Comparison of ENCODE assay signal across 1 cellular context in the genomic region with DNA sequence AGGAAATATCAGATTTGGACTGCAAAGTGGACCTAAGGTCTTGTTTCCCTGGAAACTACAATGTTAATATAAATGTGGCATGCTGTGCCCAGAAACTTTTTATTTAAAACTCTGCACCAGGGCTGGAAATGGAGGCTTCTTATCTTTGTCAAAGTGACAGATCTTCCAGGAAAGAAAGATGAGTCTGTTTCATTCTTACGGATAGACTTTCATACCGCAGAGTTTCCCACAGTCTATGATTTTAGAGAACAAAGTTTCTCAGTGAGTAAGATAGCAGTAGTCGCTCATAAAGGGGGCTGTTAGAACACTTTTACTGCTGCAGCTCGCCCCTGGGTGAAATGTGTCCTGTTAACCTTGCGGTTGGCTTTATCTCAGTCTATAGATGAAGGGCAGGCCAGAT.
TF ChIP-seq lines count a peak whose summit lies in the region.

No MANE protein-coding gene starts in this region.

TF ChIP-seq in K562, 482 proteins besides CTCF, POLR2A, EP300 and RAD21 (continued from another document):
- TF ChIP-seq, protein P1, sequence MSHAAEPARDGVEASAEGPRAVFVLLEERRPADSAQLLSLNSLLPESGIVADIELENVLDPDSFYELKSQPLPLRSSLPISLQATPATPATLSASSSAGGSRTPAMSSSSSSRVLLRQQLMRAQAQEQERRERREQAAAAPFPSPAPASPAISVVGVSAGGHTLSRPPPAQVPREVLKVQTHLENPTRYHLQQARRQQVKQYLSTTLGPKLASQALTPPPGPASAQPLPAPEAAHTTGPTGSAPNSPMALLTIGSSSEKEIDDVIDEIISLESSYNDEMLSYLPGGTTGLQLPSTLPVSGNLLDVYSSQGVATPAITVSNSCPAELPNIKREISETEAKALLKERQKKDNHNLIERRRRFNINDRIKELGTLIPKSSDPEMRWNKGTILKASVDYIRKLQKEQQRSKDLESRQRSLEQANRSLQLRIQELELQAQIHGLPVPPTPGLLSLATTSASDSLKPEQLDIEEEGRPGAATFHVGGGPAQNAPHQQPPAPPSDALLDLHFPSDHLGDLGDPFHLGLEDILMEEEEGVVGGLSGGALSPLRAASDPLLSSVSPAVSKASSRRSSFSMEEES (CRISPR knock-in tag; IDR thresholded peaks at IDR 0.05) = no peak
- TF ChIP-seq, protein P2, sequence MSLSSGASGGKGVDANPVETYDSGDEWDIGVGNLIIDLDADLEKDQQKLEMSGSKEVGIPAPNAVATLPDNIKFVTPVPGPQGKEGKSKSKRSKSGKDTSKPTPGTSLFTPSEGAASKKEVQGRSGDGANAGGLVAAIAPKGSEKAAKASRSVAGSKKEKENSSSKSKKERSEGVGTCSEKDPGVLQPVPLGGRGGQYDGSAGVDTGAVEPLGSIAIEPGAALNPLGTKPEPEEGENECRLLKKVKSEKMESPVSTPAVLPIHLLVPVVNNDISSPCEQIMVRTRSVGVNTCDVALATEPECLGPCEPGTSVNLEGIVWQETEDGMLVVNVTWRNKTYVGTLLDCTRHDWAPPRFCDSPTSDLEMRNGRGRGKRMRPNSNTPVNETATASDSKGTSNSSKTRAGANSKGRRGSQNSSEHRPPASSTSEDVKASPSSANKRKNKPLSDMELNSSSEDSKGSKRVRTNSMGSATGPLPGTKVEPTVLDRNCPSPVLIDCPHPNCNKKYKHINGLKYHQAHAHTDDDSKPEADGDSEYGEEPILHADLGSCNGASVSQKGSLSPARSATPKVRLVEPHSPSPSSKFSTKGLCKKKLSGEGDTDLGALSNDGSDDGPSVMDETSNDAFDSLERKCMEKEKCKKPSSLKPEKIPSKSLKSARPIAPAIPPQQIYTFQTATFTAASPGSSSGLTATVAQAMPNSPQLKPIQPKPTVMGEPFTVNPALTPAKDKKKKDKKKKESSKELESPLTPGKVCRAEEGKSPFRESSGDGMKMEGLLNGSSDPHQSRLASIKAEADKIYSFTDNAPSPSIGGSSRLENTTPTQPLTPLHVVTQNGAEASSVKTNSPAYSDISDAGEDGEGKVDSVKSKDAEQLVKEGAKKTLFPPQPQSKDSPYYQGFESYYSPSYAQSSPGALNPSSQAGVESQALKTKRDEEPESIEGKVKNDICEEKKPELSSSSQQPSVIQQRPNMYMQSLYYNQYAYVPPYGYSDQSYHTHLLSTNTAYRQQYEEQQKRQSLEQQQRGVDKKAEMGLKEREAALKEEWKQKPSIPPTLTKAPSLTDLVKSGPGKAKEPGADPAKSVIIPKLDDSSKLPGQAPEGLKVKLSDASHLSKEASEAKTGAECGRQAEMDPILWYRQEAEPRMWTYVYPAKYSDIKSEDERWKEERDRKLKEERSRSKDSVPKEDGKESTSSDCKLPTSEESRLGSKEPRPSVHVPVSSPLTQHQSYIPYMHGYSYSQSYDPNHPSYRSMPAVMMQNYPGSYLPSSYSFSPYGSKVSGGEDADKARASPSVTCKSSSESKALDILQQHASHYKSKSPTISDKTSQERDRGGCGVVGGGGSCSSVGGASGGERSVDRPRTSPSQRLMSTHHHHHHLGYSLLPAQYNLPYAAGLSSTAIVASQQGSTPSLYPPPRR (CRISPR knock-in tag; IDR thresholded peaks at IDR 0.05; ENCODE audit: borderline replicate concordance) = no peak
- TF ChIP-seq HDAC1 (IDR thresholded peaks at IDR 0.05) (no peak), TRIM24 (IDR thresholded peaks at IDR 0.05) (no peak), ZNF354B (CRISPR knock-in tag; IDR thresholded peaks at IDR 0.05) (no peak), BRCA1 (IDR thresholded peaks at IDR 0.05) (no peak), BRCA1 (CRISPR knock-in tag; IDR thresholded peaks at IDR 0.05) (no peak), PRPF4 (IDR thresholded peaks at IDR 0.05; ENCODE audit: insufficient read depth, low read depth, low read length, poor library complexity, severe bottlenecking) (no peak), CEBPB (tag; IDR thresholded peaks at IDR 0.05) (no peak), NONO (IDR thresholded peaks at IDR 0.05; ENCODE audit: low read depth in 2 of 2, low read length in 1 of 2) (no peak), SRSF7 (optimal IDR thresholded peaks at IDR 0.05; ENCODE audit: low read depth, low read length) (no peak), ZNF316 (IDR thresholded peaks at IDR 0.05) (no peak), BCOR (IDR thresholded peaks at IDR 0.05) (no peak), NFIX (CRISPR knock-in tag; IDR thresholded peaks at IDR 0.05; ENCODE audit: low read depth) (no peak), SMC3 (conservative IDR thresholded peaks at IDR 0.05; ENCODE audit: insufficient read depth, low read depth, low read length) (no peak), ZNF140 (CRISPR knock-in tag; IDR thresholded peaks at IDR 0.05) (no peak), PURB (CRISPR knock-in tag; IDR thresholded peaks at IDR 0.05; ENCODE audit: low read depth) (no peak), KLF10 (CRISPR knock-in tag; IDR thresholded peaks at IDR 0.05) (no peak), SREBF1 (IDR thresholded peaks at IDR 0.05; ENCODE audit: borderline replicate concordance, low read depth, low read length) (no peak), ZC3H4 (CRISPR knock-in tag; IDR thresholded peaks at IDR 0.05; ENCODE audit: borderline replicate concordance) (no peak), ZNF75A (CRISPR knock-in tag; IDR thresholded peaks at IDR 0.05) (peak; percentile 91)
- TF ChIP-seq, protein P3, sequence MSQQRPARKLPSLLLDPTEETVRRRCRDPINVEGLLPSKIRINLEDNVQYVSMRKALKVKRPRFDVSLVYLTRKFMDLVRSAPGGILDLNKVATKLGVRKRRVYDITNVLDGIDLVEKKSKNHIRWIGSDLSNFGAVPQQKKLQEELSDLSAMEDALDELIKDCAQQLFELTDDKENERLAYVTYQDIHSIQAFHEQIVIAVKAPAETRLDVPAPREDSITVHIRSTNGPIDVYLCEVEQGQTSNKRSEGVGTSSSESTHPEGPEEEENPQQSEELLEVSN (IDR thresholded peaks at IDR 0.05; ENCODE audit: borderline replicate concordance in 1 of 2, extremely low read depth in 1 of 2, insufficient read depth in 1 of 2, insufficient read length in 1 of 2, low read depth in 1 of 2, low read length in 1 of 2, poor library complexity in 1 of 2, severe bottlenecking in 1 of 2) = no peak
- TF ChIP-seq, protein P4, sequence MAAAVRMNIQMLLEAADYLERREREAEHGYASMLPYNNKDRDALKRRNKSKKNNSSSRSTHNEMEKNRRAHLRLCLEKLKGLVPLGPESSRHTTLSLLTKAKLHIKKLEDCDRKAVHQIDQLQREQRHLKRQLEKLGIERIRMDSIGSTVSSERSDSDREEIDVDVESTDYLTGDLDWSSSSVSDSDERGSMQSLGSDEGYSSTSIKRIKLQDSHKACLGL (CRISPR knock-in tag; IDR thresholded peaks at IDR 0.05; ENCODE audit: borderline replicate concordance, poor library complexity, severe bottlenecking) = no peak
- TF ChIP-seq, protein P5, sequence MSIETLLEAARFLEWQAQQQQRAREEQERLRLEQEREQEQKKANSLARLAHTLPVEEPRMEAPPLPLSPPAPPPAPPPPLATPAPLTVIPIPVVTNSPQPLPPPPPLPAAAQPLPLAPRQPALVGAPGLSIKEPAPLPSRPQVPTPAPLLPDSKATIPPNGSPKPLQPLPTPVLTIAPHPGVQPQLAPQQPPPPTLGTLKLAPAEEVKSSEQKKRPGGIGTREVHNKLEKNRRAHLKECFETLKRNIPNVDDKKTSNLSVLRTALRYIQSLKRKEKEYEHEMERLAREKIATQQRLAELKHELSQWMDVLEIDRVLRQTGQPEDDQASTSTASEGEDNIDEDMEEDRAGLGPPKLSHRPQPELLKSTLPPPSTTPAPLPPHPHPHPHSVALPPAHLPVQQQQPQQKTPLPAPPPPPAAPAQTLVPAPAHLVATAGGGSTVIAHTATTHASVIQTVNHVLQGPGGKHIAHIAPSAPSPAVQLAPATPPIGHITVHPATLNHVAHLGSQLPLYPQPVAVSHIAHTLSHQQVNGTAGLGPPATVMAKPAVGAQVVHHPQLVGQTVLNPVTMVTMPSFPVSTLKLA (conservative IDR thresholded peaks at IDR 0.05) = no peak
- TF ChIP-seq, protein P6, sequence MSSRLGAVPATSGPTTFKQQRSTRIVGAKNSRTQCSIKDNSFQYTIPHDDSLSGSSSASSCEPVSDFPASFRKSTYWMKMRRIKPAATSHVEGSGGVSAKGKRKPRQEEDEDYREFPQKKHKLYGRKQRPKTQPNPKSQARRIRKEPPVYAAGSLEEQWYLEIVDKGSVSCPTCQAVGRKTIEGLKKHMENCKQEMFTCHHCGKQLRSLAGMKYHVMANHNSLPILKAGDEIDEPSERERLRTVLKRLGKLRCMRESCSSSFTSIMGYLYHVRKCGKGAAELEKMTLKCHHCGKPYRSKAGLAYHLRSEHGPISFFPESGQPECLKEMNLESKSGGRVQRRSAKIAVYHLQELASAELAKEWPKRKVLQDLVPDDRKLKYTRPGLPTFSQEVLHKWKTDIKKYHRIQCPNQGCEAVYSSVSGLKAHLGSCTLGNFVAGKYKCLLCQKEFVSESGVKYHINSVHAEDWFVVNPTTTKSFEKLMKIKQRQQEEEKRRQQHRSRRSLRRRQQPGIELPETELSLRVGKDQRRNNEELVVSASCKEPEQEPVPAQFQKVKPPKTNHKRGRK (tag; IDR thresholded peaks at IDR 0.05) = peak; percentile 45
- TF ChIP-seq, protein P7, sequence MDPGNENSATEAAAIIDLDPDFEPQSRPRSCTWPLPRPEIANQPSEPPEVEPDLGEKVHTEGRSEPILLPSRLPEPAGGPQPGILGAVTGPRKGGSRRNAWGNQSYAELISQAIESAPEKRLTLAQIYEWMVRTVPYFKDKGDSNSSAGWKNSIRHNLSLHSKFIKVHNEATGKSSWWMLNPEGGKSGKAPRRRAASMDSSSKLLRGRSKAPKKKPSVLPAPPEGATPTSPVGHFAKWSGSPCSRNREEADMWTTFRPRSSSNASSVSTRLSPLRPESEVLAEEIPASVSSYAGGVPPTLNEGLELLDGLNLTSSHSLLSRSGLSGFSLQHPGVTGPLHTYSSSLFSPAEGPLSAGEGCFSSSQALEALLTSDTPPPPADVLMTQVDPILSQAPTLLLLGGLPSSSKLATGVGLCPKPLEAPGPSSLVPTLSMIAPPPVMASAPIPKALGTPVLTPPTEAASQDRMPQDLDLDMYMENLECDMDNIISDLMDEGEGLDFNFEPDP (CRISPR knock-in tag; IDR thresholded peaks at IDR 0.05) = no peak
- TF ChIP-seq, protein P8, sequence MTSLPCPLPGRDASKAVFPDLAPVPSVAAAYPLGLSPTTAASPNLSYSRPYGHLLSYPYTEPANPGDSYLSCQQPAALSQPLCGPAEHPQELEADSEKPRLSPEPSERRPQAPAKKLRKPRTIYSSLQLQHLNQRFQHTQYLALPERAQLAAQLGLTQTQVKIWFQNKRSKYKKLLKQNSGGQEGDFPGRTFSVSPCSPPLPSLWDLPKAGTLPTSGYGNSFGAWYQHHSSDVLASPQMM (CRISPR knock-in tag; IDR thresholded peaks at IDR 0.05) = no peak
- TF ChIP-seq, protein P9, sequence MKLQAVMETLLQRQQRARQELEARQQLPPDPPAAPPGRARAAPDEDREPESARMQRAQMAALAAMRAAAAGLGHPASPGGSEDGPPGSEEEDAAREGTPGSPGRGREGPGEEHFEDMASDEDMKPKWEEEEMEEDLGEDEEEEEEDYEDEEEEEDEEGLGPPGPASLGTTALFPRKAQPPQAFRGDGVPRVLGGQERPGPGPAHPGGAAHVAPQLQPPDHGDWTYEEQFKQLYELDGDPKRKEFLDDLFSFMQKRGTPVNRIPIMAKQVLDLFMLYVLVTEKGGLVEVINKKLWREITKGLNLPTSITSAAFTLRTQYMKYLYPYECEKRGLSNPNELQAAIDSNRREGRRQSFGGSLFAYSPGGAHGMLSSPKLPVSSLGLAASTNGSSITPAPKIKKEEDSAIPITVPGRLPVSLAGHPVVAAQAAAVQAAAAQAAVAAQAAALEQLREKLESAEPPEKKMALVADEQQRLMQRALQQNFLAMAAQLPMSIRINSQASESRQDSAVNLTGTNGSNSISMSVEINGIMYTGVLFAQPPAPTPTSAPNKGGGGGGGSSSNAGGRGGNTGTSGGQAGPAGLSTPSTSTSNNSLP (IDR thresholded peaks at IDR 0.05; ENCODE audit: borderline replicate concordance, low read depth, low read length) = no peak
